ENCODE assay signal across 16 cellular contexts in the genomic region with DNA sequence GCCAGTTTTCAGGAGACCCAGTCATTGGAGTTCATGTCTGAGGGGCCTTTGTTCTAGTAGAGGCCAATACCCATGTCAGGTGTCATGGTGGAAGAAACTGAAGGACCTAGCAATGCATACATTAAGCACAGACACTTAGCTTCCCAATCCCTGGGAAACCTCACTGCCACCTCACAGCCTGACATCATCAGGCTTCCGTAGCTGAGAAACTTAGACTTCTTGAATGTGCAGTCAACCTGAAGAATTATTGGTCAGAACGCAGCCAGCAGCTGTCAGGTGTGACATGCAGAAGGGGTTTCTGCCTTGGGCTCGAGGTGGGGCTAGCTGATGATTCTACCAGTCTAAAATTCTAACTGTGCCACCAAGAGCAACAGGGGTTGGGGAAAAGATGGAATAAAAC. TPM values are rescaled to one million over a fixed set of nuclear protein-coding genes. Genes with fewer than 3 reads are reported as not detected.
DNase-seq lines count a peak whose midpoint lies in the region; ATAC-seq, FAIRE-seq and TF ChIP-seq lines count a peak whose summit lies in the region.
"Had no signal": no experiment of that assay in that cellular context is flagged by ENCODE, and none has a peak within 500 bp of the region (broad histone marks: within the 10 kb centered on the region; RNA-seq: fewer than 3 reads in every experiment).

No MANE protein-coding gene starts in this region.

- no peak for TF ChIP-seq CTCF in thyroid gland (IDR thresholded peaks at IDR 0.05)

- H3K27me3 ChIP-seq in thyroid gland, result no peaks in the 10 kb centered on the region
- H3K27me3 ChIP-seq: neutrophil, suprapubic skin had no signal

- H3K27me3 Mint-ChIP-seq in activated naive CD4-positive, alpha-beta T cell treated with anti-CD3 and anti-CD28 coated beads, Interleukin-2, amount 10 ng/mL, durations not matched to agents 7 days and 5 days, result no peaks in the 10 kb centered on the region
- no peaks in the 10 kb centered on the region for H3K27me3 Mint-ChIP-seq in activated T-helper 17 cell treated with anti-CD3 and anti-CD28 coated beads, Interleukin-2, amount 50 U/mL, for 72 hours

- TF ChIP-seq POLR2A in thyroid gland (IDR thresholded peaks at IDR 0.05), result no peak

- DNase-seq in activated naive CD4-positive, alpha-beta T cell treated with anti-CD3 and anti-CD28 coated beads, Interleukin-2, amount 10 ng/mL, durations not matched to agents 7 days and 5 days, result no peak
- no peak for DNase-seq in activated naive CD4-positive, alpha-beta T cell treated with anti-CD3 and anti-CD28 coated beads, Interleukin-2, amount 50 U/mL, for 16 hours
- DNase-seq in GM18507 (ENCODE audit: extremely low spot score, insufficient read length, low read depth), result no peak
- DNase-seq in thyroid gland, result peak; percentile 30 to 37
- DNase-seq in kidney glomerular epithelial cell (lab: John Stamatoyannopoulos, UW), result no peak
- DNase-seq: activated CD4-positive, alpha-beta T cell treated with anti-CD3 and anti-CD28 coated beads for 48 hours; activated effector memory CD4-positive, alpha-beta T cell treated with Interleukin-2 at 50 U/mL for 16 hours; glutamatergic neuron; H7; NK-92 treated with Interleukin-12 subunit alpha and Interleukin-12 subunit beta, amount 100 ng/mL, for 24 hours; Right ventricle myocardium superior had no signal

- intact Hi-C loops in thyroid gland (cut with DNase I), result no loop called here

- H3K9me3 ChIP-seq in thyroid gland, result no peaks in the 10 kb centered on the region
- H3K9me3 ChIP-seq: neutrophil, suprapubic skin had no signal

- H3K27ac ChIP-seq in thyroid gland, result no peak overlapping the region
- H3K27ac ChIP-seq: suprapubic skin had no signal

- CTCF ChIA-PET in activated naive CD4-positive, alpha-beta T cell treated with anti-CD3 and anti-CD28 coated beads, Interleukin-2, amount 10 ng/mL, durations not matched to agents 7 days and 5 days (lab: Charles Lee), result interaction anchor here (0.8 kb wide), 1 partner anchor 58 kb away, joined by 3 read pairs; no protein-coding TSS in a partner anchor

- FAIRE-seq in GM18507 (lab: Jason Lieb, UNC), result peak; percentile 50

- H3K27ac Mint-ChIP-seq in activated naive CD4-positive, alpha-beta T cell treated with anti-CD3 and anti-CD28 coated beads, Interleukin-2, amount 10 ng/mL, durations not matched to agents 7 days and 5 days, result peak overlapping the region; percentile 72
- H3K27ac Mint-ChIP-seq in activated T-helper 17 cell treated with anti-CD3 and anti-CD28 coated beads, Interleukin-2, amount 50 U/mL, for 72 hours, result no peak overlapping the region

- WGBS in thyroid gland, 2 donors, result 23 to 52% methylated on average over 2 to 3 of the region's 3 CpGs

- no peak overlapping the region for H3K4me3 ChIP-seq in thyroid gland (replicated peaks in 1 of 3)
- H3K4me3 ChIP-seq: suprapubic skin had no signal

- H3K36me3 Mint-ChIP-seq in activated naive CD4-positive, alpha-beta T cell treated with anti-CD3 and anti-CD28 coated beads, Interleukin-2, amount 10 ng/mL, durations not matched to agents 7 days and 5 days, result peaks cover 12% of the 10 kb centered on the region
- peaks cover 19% of the 10 kb centered on the region for H3K36me3 Mint-ChIP-seq in activated T-helper 17 cell treated with anti-CD3 and anti-CD28 coated beads, Interleukin-2, amount 50 U/mL, for 72 hours (ENCODE audit: low read depth)

- H3K9me3 Mint-ChIP-seq in activated naive CD4-positive, alpha-beta T cell treated with anti-CD3 and anti-CD28 coated beads, Interleukin-2, amount 10 ng/mL, durations not matched to agents 7 days and 5 days, result peaks cover 8% of the 10 kb centered on the region
- no peaks in the 10 kb centered on the region for H3K9me3 Mint-ChIP-seq in activated T-helper 17 cell treated with anti-CD3 and anti-CD28 coated beads, Interleukin-2, amount 50 U/mL, for 72 hours

- H3K4me1 ChIP-seq in thyroid gland, result peaks cover 12 to 25% of the 10 kb centered on the region in 2 donors

- no peak for ATAC-seq in activated T-helper 17 cell treated with anti-CD3 and anti-CD28 coated beads, Interleukin-2, amount 50 U/mL, for 72 hours (replicated peaks)
- ATAC-seq in HG02981 (IDR thresholded peaks at IDR 0.05; ENCODE audit: unreplicated experiment), result no peak

- H3K4me1 Mint-ChIP-seq in activated naive CD4-positive, alpha-beta T cell treated with anti-CD3 and anti-CD28 coated beads, Interleukin-2, amount 10 ng/mL, durations not matched to agents 7 days and 5 days, result peaks cover 24% of the 10 kb centered on the region
- H3K4me1 Mint-ChIP-seq in activated T-helper 17 cell treated with anti-CD3 and anti-CD28 coated beads, Interleukin-2, amount 50 U/mL, for 72 hours, result peaks cover 4% of the 10 kb centered on the region

- no peaks in the 10 kb centered on the region for H3K36me3 ChIP-seq in thyroid gland
- H3K36me3 ChIP-seq: suprapubic skin had no signal

- H3K4me3 Mint-ChIP-seq in activated naive CD4-positive, alpha-beta T cell treated with anti-CD3 and anti-CD28 coated beads, Interleukin-2, amount 10 ng/mL, durations not matched to agents 7 days and 5 days, result no peak overlapping the region
- peak overlapping the region; percentile 41 for H3K4me3 Mint-ChIP-seq in activated T-helper 17 cell treated with anti-CD3 and anti-CD28 coated beads, Interleukin-2, amount 50 U/mL, for 72 hours
- H3K4me3 Mint-ChIP-seq: brain had no signal

RNA-seq across cellular contexts. Expression of a gene that starts 1.9 kb away (rescaled TPM):
- total RNA-seq in activated T-helper 17 cell treated with anti-CD3 and anti-CD28 coated beads, Interleukin-2, amount 50 U/mL, for 72 hours, result 10 to 100 TPM; 30.1 to 39.2 TPM
- 10 to 100 TPM; 19.1 to 24.0 (median 22.2) TPM for total RNA-seq in thyroid gland

Comparison
In these comparisons a context has a peak if more than half of its experiments do, and no peak if none do; other contexts are left out.
1. DNase-seq: peak in thyroid gland (2 of 2); none in activated naive CD4-positive, alpha-beta T cell treated with anti-CD3 and anti-CD28 coated beads, Interleukin-2, amount 10 ng/mL, durations not matched to agents 7 days and 5 days (single experiment), activated naive CD4-positive, alpha-beta T cell treated with anti-CD3 and anti-CD28 coated beads, Interleukin-2, amount 50 U/mL, for 16 hours (single experiment), GM18507 (single experiment) and kidney glomerular epithelial cell (single experiment).